20 cellular contexts compared by ENCODE assay signal in genomic region chr12:34298176-34298970, GRCh38.
DNase-seq lines count a peak whose midpoint lies in the region; ATAC-seq lines count a peak whose summit lies in the region.
"Had no signal": no experiment of that assay in that cellular context is flagged by ENCODE, and none has a peak within 500 bp of the region (broad histone marks: within the 10 kb centered on the region; RNA-seq: fewer than 3 reads in every experiment).

No MANE protein-coding gene starts in this region.

- H3K36me3 ChIP-seq in neuronal stem cell (replicated peaks in 1 of 2; ENCODE audit: control insufficient read depth in 2 of 2, insufficient read depth in 2 of 2, low read length in 2 of 2) (no peaks in the 10 kb centered on the region), aorta (ENCODE audit: control insufficient read depth in 1 of 2, insufficient read depth in 2 of 2, low read length in 1 of 2) (no peaks in the 10 kb centered on the region)
- H3K36me3 ChIP-seq: HAP-1 had no signal

- no peak overlapping the region for H3K18ac ChIP-seq in neuronal stem cell (ENCODE audit: low read length)

- ATAC-seq in aorta (ENCODE audit: low FRiP score) = no peak
- ATAC-seq: CD8-positive, alpha-beta T cell; Panc1 had no signal

- no peak overlapping the region for H4K91ac ChIP-seq in neuronal stem cell (ENCODE audit: low read depth, low read length, poor library complexity)

- no peak overlapping the region for H2AFZ ChIP-seq in neuronal stem cell (ENCODE audit: low read length)

- no peak overlapping the region for H3K4ac ChIP-seq in neuronal stem cell (ENCODE audit: low read length)

- H3K9me3 ChIP-seq in neuronal stem cell (replicated peaks in 1 of 2; ENCODE audit: control insufficient read depth in 2 of 2, insufficient read depth in 1 of 2, low read depth in 1 of 2, low read length in 2 of 2) (peaks cover 0 to 93% of the 10 kb centered on the region in 2 donors), aorta (ENCODE audit: control insufficient read depth, low read length) (no peaks in the 10 kb centered on the region)
- H3K9me3 ChIP-seq: HAP-1 had no signal

- no peak overlapping the region for H3K14ac ChIP-seq in neuronal stem cell (ENCODE audit: low read length)

- no peak overlapping the region for H2BK5ac ChIP-seq in neuronal stem cell (ENCODE audit: low read length)

- no peak overlapping the region for H3K23ac ChIP-seq in neuronal stem cell (ENCODE audit: low read depth, low read length, poor library complexity)

- no peaks in the 10 kb centered on the region for H3K4me1 ChIP-seq in neuronal stem cell (ENCODE audit: control insufficient read depth in 2 of 2, insufficient read depth in 1 of 2, low read depth in 1 of 2, low read length in 2 of 2)
- no peaks in the 10 kb centered on the region for H3K4me1 ChIP-seq in aorta (ENCODE audit: control insufficient read depth in 1 of 2, insufficient read depth in 2 of 2, low read length in 2 of 2)
- H3K4me1 ChIP-seq: HAP-1 had no signal

- intact Hi-C loops in cardiac septum (cut with DNase I) (no loop called here), aorta (cut with DNase I) (no loop called here)

- H3K9ac ChIP-seq in neuronal stem cell (ENCODE audit: low read depth, low read length, poor library complexity) = no peak overlapping the region
- H3K9ac ChIP-seq: KMS-11 had no signal

- H4K8ac ChIP-seq in neuronal stem cell (ENCODE audit: low read depth, low read length) = peak overlapping the region; percentile 17

- no peak overlapping the region for H2BK120ac ChIP-seq in neuronal stem cell (ENCODE audit: low read depth, low read length)

- no peak overlapping the region for H2BK15ac ChIP-seq in neuronal stem cell (ENCODE audit: low read length)

- H2BK12ac ChIP-seq in neuronal stem cell (ENCODE audit: low read length) = no peak overlapping the region

- WGBS in neuronal stem cell (ENCODE audit: extremely low coverage in 2 of 2, insufficient read length in 2 of 2, insufficient replicate concordance in 1 of 2), 2 donors = no CpG with 5 or more reads among the region's 28 CpGs
- 72 to 80% methylated on average over 28 of the region's 28 CpGs for WGBS in aorta, 2 donors

- no peak overlapping the region for H3K4me2 ChIP-seq in neuronal stem cell (ENCODE audit: insufficient read depth, low read length, poor library complexity, severe bottlenecking)
- H3K4me2 ChIP-seq: KMS-11 had no signal

- no peak overlapping the region for H3K27ac ChIP-seq in neuronal stem cell (replicated peaks; ENCODE audit: low read length)
- no peak overlapping the region for H3K27ac ChIP-seq in aorta (ENCODE audit: low read depth in 1 of 2, low read length in 2 of 2)
- H3K27ac ChIP-seq: 22Rv1, HL-60, KMS-11 had no signal

- peak; percentile 54 for DNase-seq in activated effector memory CD4-positive, alpha-beta T cell treated with anti-CD3 and anti-CD28 coated beads, Interleukin-2, amount 50 U/mL, for 16 hours
- DNase-seq in activated effector memory CD4-positive, alpha-beta T cell treated with Interleukin-2 at 50 U/mL for 16 hours = no peak
- DNase-seq in cardiac septum (ENCODE audit: low spot score) = peak; percentile 51
- DNase-seq in neuronal stem cell (ENCODE audit: low spot score) = no peak
- peak; percentile 16 to 49 for DNase-seq in aorta
- DNase-seq in NCI-H1694 treated with DMSO at 0.1 percent for 48 hours (lab: John Stamatoyannopoulos, UW) = no peak
- no peak for DNase-seq in effector CD8-positive, alpha-beta T cell (lab: John Stamatoyannopoulos, UW)
- no peak for DNase-seq in activated T-cell treated with anti-CD3 and anti-CD28 coated beads for 4 hours
- DNase-seq: CD8-positive, alpha-beta T cell; NCI-H1048; NCI-H1694; NCI-H2107; NCI-H2227 treated with DMSO at 0.1 percent for 48 hours; NCI-H524; SHP77 had no signal

- no peaks in the 10 kb centered on the region for H3K79me1 ChIP-seq in neuronal stem cell (ENCODE audit: low read depth, low read length)

- H3K27me3 ChIP-seq in neuronal stem cell (ENCODE audit: control insufficient read depth in 3 of 3, insufficient read depth in 3 of 3, low read depth in 1 of 3, low read length in 3 of 3) = no peaks in the 10 kb centered on the region
- H3K27me3 ChIP-seq in aorta (ENCODE audit: control insufficient read depth in 1 of 2, insufficient read depth in 2 of 2, low read length in 1 of 2) = no peaks in the 10 kb centered on the region

- H2AK5ac ChIP-seq in neuronal stem cell (ENCODE audit: low read depth, low read length) = no peak overlapping the region

- H3K4me3 ChIP-seq in neuronal stem cell (ENCODE audit: low read length in 2 of 2) (no peak overlapping the region), aorta (ENCODE audit: low read length in 2 of 2) (no peak overlapping the region)
- H3K4me3 ChIP-seq: HAP-1 had no signal

Comparison
In these comparisons a context has a peak if more than half of its experiments do, and no peak if none do; other contexts are left out.
1. DNase-seq: peak in activated effector memory CD4-positive, alpha-beta T cell treated with anti-CD3 and anti-CD28 coated beads, Interleukin-2, amount 50 U/mL, for 16 hours (single experiment), cardiac septum (single experiment) and aorta (2 of 2); none in activated effector memory CD4-positive, alpha-beta T cell treated with Interleukin-2 at 50 U/mL for 16 hours (single experiment), neuronal stem cell (single experiment), NCI-H1694 treated with DMSO at 0.1 percent for 48 hours (single experiment), effector CD8-positive, alpha-beta T cell (single experiment) and activated T-cell treated with anti-CD3 and anti-CD28 coated beads for 4 hours (single experiment).